ENCODE assay signal across 13 cellular contexts in the genomic region with DNA sequence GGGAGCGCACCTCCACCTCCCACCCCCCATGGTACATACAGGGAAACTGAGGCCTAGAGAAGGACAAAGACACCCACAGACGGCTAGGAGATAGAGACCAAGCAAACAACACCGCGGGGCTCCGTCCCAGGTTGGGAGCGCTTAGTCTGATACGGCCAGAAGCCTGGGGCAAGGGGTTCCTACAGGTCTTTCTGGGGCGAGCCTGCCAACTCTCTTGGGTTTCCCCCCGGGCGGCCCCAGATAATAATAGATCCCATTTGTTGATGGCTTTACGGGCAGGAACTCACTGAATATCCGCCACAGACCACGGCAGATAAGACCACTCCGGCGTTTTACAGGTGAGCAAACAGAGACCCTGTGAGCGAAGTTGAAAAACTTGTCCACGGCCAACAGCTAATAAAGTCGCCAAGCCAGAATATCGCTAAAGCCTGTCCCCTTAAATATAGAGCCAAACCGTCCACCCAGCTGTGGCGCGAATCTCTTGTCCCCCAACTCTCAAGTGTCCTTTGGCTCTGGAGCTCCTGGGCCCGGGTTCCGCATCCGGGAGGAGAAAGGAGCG. TPM values are rescaled to one million over a fixed set of nuclear protein-coding genes. Genes with fewer than 3 reads are reported as not detected.
DNase-seq lines count a peak whose midpoint lies in the region; ATAC-seq, FAIRE-seq and TF ChIP-seq lines count a peak whose summit lies in the region.
"Had no signal": no experiment of that assay in that cellular context is flagged by ENCODE, and none has a peak within 500 bp of the region (broad histone marks: within the 10 kb centered on the region; RNA-seq: fewer than 3 reads in every experiment).

No MANE protein-coding gene starts in this region.

- H3K4me3 ChIP-seq in DOHH2 (ENCODE audit: low read length) (peak overlapping the region; percentile 73), OCI-LY1 (ENCODE audit: low read depth, low read length, poor library complexity, severe bottlenecking) (peak overlapping the region; percentile 96), esophagus muscularis mucosa (peak overlapping the region in 2 of 4 donors; percentile 17 to 24), neural progenitor cell (peak overlapping the region; percentile 48), aorta (ENCODE audit: low read length in 2 of 2) (no peak overlapping the region), small intestine (ENCODE audit: low read depth in 1 of 2, low read length in 2 of 2) (no peak overlapping the region)
- H3K4me3 ChIP-seq: SJCRH30 had no signal

- H3K79me2 ChIP-seq in DOHH2 (ENCODE audit: control insufficient read depth, low read length): peaks cover 33% of the 10 kb centered on the region
- H3K79me2 ChIP-seq in OCI-LY1 (ENCODE audit: insufficient read depth, low read length): peaks cover 6% of the 10 kb centered on the region; the same call in 1 of the 2 replicates
- H3K79me2 ChIP-seq in neural progenitor cell (ENCODE audit: low read depth): no peaks in the 10 kb centered on the region

- H4K20me1 ChIP-seq in DOHH2 (ENCODE audit: control insufficient read depth, insufficient read depth, low read depth, low read length) (no peaks in the 10 kb centered on the region), OCI-LY1 (ENCODE audit: insufficient read depth, low read length) (no peaks in the 10 kb centered on the region), neural progenitor cell (ENCODE audit: low read depth) (peaks cover 11% of the 10 kb centered on the region)

- intact Hi-C loops in esophagus muscularis mucosa (cut with DNase I) (loop anchor here (5.0 kb wide), 1 partner anchor 1028 kb away; no protein-coding TSS in a partner anchor), aorta (cut with DNase I) (loop anchor here (2.0 to 10.0 kb wide), 6 partner anchors 230 to 1033 kb away; no protein-coding TSS in a partner anchor)

- H3K36me3 Mint-ChIP-seq in neural progenitor cell: no peaks in the 10 kb centered on the region

- H3K4me1 ChIP-seq in DOHH2 (ENCODE audit: control insufficient read depth, low read length): peaks cover 55% of the 10 kb centered on the region
- peaks cover 57% of the 10 kb centered on the region for H3K4me1 ChIP-seq in OCI-LY1 (ENCODE audit: insufficient read depth, low read length, severe bottlenecking)
- H3K4me1 ChIP-seq in esophagus muscularis mucosa: peaks cover 7 to 54% (median 43%) of the 10 kb centered on the region in 4 donors
- H3K4me1 ChIP-seq in neural progenitor cell: peaks cover 29% of the 10 kb centered on the region
- H3K4me1 ChIP-seq in aorta (ENCODE audit: control insufficient read depth in 1 of 2, insufficient read depth in 2 of 2, low read length in 2 of 2): no peaks in the 10 kb centered on the region
- H3K4me1 ChIP-seq in small intestine (ENCODE audit: control insufficient read depth in 2 of 2, insufficient read depth in 1 of 2, low read depth in 1 of 2, low read length in 1 of 2): no peaks in the 10 kb centered on the region

- H3K9me3 ChIP-seq in DOHH2 (ENCODE audit: control insufficient read depth, insufficient read depth, low read length) (no peaks in the 10 kb centered on the region), OCI-LY1 (ENCODE audit: low read length) (no peaks in the 10 kb centered on the region), esophagus muscularis mucosa (no peaks in the 10 kb centered on the region), neural progenitor cell (ENCODE audit: low read depth) (no peaks in the 10 kb centered on the region), aorta (ENCODE audit: control insufficient read depth, low read length) (no peaks in the 10 kb centered on the region), small intestine (ENCODE audit: control insufficient read depth, low read depth) (no peaks in the 10 kb centered on the region)
- H3K9me3 ChIP-seq: SJCRH30 had no signal

- peaks cover 46% of the 10 kb centered on the region for H3K27me3 Mint-ChIP-seq in neural progenitor cell (ENCODE audit: insufficient read depth, low read depth)

- H3K27ac Mint-ChIP-seq in neural progenitor cell: no peak overlapping the region

- H3F3A ChIP-seq in DOHH2 (ENCODE audit: control insufficient read depth, insufficient read depth) (peaks cover 28% of the 10 kb centered on the region), OCI-LY1 (ENCODE audit: insufficient read depth, low read length) (peaks cover 15% of the 10 kb centered on the region; the same call in 1 of the 2 replicates), neural progenitor cell (ENCODE audit: low read depth) (peaks cover 15% of the 10 kb centered on the region)

- peak overlapping the region; percentile 73 for H3K9ac ChIP-seq in OCI-LY1 (ENCODE audit: low read length)
- no peak overlapping the region for H3K9ac ChIP-seq in neural progenitor cell

- no peak for TF ChIP-seq EP300 in esophagus muscularis mucosa (IDR thresholded peaks at IDR 0.05)

- H3K4me2 ChIP-seq in DOHH2 (ENCODE audit: low read length) (peak overlapping the region; percentile 88), OCI-LY1 (ENCODE audit: low read length) (peak overlapping the region; percentile 84), neural progenitor cell (peak overlapping the region; percentile 84)

- no peak for FAIRE-seq in small intestine (lab: Jason Lieb, UNC)

- H3K36me3 ChIP-seq in DOHH2 (ENCODE audit: control insufficient read depth, low read length): peaks cover 15% of the 10 kb centered on the region
- H3K36me3 ChIP-seq in OCI-LY1 (ENCODE audit: insufficient read depth, low read length): no peaks in the 10 kb centered on the region
- H3K36me3 ChIP-seq in esophagus muscularis mucosa: no peaks in the 10 kb centered on the region
- no peaks in the 10 kb centered on the region for H3K36me3 ChIP-seq in neural progenitor cell
- no peaks in the 10 kb centered on the region for H3K36me3 ChIP-seq in aorta (ENCODE audit: control insufficient read depth in 1 of 2, insufficient read depth in 2 of 2, low read length in 1 of 2)
- H3K36me3 ChIP-seq in small intestine (ENCODE audit: control insufficient read depth in 2 of 2, insufficient read depth in 2 of 2, low read length in 2 of 2): no peaks in the 10 kb centered on the region
- H3K36me3 ChIP-seq: SJCRH30 had no signal

- no peak for ATAC-seq in aorta (ENCODE audit: low FRiP score)
- ATAC-seq: stimulated activated naive CD8-positive, alpha-beta T cell treated with anti-CD3 and anti-CD28 coated beads, Interleukin-15, Interleukin-2, amounts not matched to agents 100 U/mL and 50 U/mL, for 24 hours had no signal

- H3K27ac ChIP-seq in DOHH2 (ENCODE audit: low read depth, low read length) (no peak overlapping the region), OCI-LY1 (ENCODE audit: low read depth, low read length, poor library complexity, severe bottlenecking) (peak overlapping the region; percentile 95), esophagus muscularis mucosa (replicated peaks in 1 of 4) (peak overlapping the region; percentile 26 to 60 (median 58)), neural progenitor cell (no peak overlapping the region), aorta (ENCODE audit: low read depth in 1 of 2, low read length in 2 of 2) (no peak overlapping the region), small intestine (ENCODE audit: low read depth in 1 of 2, low read length in 1 of 2) (no peak overlapping the region)
- H3K27ac ChIP-seq: SJCRH30 had no signal

- H3K27me3 ChIP-seq in DOHH2 (ENCODE audit: control insufficient read depth, low read length) (no peaks in the 10 kb centered on the region), OCI-LY1 (ENCODE audit: insufficient read depth, low read length) (no peaks in the 10 kb centered on the region), esophagus muscularis mucosa (peaks cover 0 to 91% (median 40%) of the 10 kb centered on the region in 4 donors), neural progenitor cell (peaks cover 94% of the 10 kb centered on the region), aorta (ENCODE audit: control insufficient read depth in 1 of 2, insufficient read depth in 2 of 2, low read length in 1 of 2) (no peaks in the 10 kb centered on the region), small intestine (ENCODE audit: control insufficient read depth in 2 of 2, insufficient read depth in 2 of 2, low read length in 2 of 2) (peaks cover 15 to 35% of the 10 kb centered on the region in 2 donors)
- H3K27me3 ChIP-seq: SJCRH30 had no signal

- peaks cover 48% of the 10 kb centered on the region for H3K4me1 Mint-ChIP-seq in neural progenitor cell

- no peak overlapping the region for H2AFZ ChIP-seq in OCI-LY1 (ENCODE audit: low read length)
- H2AFZ ChIP-seq in neural progenitor cell (replicated peaks): peak overlapping the region; percentile 70

- peak overlapping the region; percentile 76 for H3K4me3 Mint-ChIP-seq in neural progenitor cell

- DNase-seq in esophagus muscularis mucosa (ENCODE audit: extremely low spot score) (no peak), neural progenitor cell (ENCODE audit: low spot score) (peak; percentile 27), aorta (no peak), small intestine (no peak), NCI-H510A treated with DMSO at 0.1 percent for 48 hours (lab: John Stamatoyannopoulos, UW) (no peak), ecto neural progenitor cell (ENCODE audit: low spot score) (no peak)
- DNase-seq: effector CD8-positive, alpha-beta T cell; NCI-H187 treated with DMSO at 0.1 percent for 48 hours; SJCRH30; stimulated activated CD4-positive, alpha-beta T cell treated with anti-CD3 and anti-CD28 coated beads, Interleukin-4, amount 100 ng/mL, for 24 hours; stimulated activated naive CD8-positive, alpha-beta T cell treated with anti-CD3 and anti-CD28 coated beads, Interleukin-15, Interleukin-2, amounts not matched to agents 100 U/mL and 50 U/mL, for 24 hours had no signal

- no peak for TF ChIP-seq CTCF in DOHH2 (IDR thresholded peaks at IDR 0.05; ENCODE audit: low read depth, low read length, poor library complexity, severe bottlenecking)
- TF ChIP-seq CTCF in OCI-LY1 (IDR thresholded peaks at IDR 0.05; ENCODE audit: low read length): no peak
- TF ChIP-seq CTCF in esophagus muscularis mucosa (IDR thresholded peaks at IDR 0.05): no peak
- no peak for TF ChIP-seq CTCF in neural progenitor cell (IDR thresholded peaks at IDR 0.05)

- H3K9me2 ChIP-seq in DOHH2 (replicated peaks; ENCODE audit: control insufficient read depth, low read length) (no peaks in the 10 kb centered on the region), OCI-LY1 (ENCODE audit: low read depth, low read length) (no peaks in the 10 kb centered on the region)

- H3K9me3 Mint-ChIP-seq in neural progenitor cell: peaks cover 3% of the 10 kb centered on the region

- TF ChIP-seq POLR2A in esophagus muscularis mucosa (IDR thresholded peaks at IDR 0.05; ENCODE audit: low read depth): no peak

- WGBS in esophagus muscularis mucosa: 46% methylated on average over 21 of the region's 26 CpGs
- WGBS in aorta, 2 donors: 84 to 85% methylated on average over 26 of the region's 26 CpGs
- WGBS in small intestine, 3 donors: 9 to 21% (median 14%) methylated on average over 26 of the region's 26 CpGs

RNA-seq across cellular contexts. Expression of gene EBF1, which starts 5.1 kb away (rescaled TPM):
- total RNA-seq in esophagus muscularis mucosa: 10 to 100 TPM; 15.8 to 26.7 (median 21.6) TPM
- 0.19 and 0.56 TPM in 2 replicates for total RNA-seq in neural progenitor cell (ENCODE audit: low replicate concordance)
- total RNA-seq in aorta: 100 to 1,000 TPM in 1 of 2 donors, 10 to 100 TPM in 1; 75.6 to 103 TPM
- 10 to 100 TPM in 1 of 2 donors, 1 to 10 TPM in 1; 5.9 to 25.1 TPM for polyA plus RNA-seq in aorta
- 1 to 10 TPM in 1 of 3 donors, under 1 TPM in 1, not detected in 1; 0.54 to 6.2 TPM for polyA plus RNA-seq in small intestine

Comparison
In these comparisons a context has a peak if more than half of its experiments do, and no peak if none do; other contexts are left out.
1. H3K27ac ChIP-seq: peak in OCI-LY1 (single experiment) and esophagus muscularis mucosa (4 of 4); none in DOHH2 (single experiment), neural progenitor cell (single experiment), aorta (0 of 2) and small intestine (0 of 2).
2. H3K4me3 ChIP-seq: peak in DOHH2 (single experiment), OCI-LY1 (single experiment) and neural progenitor cell (single experiment); none in aorta (0 of 2) and small intestine (0 of 2).
3. RNA of gene EBF1, which starts 5.1 kb away (total RNA-seq): 75.6 to 103 TPM in aorta and 15.8 to 26.7 TPM in esophagus muscularis mucosa; 0.19 to 0.56 TPM in neural progenitor cell; every median in the first group is over 10 times any median in the second.
4. Peak in every context shown above with its lines, with median percentiles within 50 percentile points of each other: H3K4me2 ChIP-seq.